ENCODE assay signal across 35 cellular contexts in genomic region chr6:110768057-110768456, GRCh38.
"Had no signal": no experiment of that assay in that cellular context is flagged by ENCODE, and none has a peak within 500 bp of the region (broad histone marks: within the 10 kb centered on the region; RNA-seq: fewer than 3 reads in every experiment).

No MANE protein-coding gene starts in this region.

- DNase-seq: Karpas-422, Kasumi-1, MG63, MM.1S, MV-4-11, NCI-H1048, NCI-H1092, NCI-H1092 treated with DMSO at 0.1 percent for 48 hours, NCI-H1105, NCI-H1105 treated with DMSO at 0.1 percent for 48 hours, NCI-H1417, NCI-H1417 treated with DMSO at 0.1 percent for 48 hours, NCI-H1436, NCI-H1436 treated with DMSO at 0.1 percent for 48 hours, NCI-H146, NCI-H1694, NCI-H1694 treated with DMSO at 0.1 percent for 48 hours, NCI-H187, NCI-H187 treated with DMSO at 0.1 percent for 48 hours, NCI-H1930, NCI-H2029, NCI-H2029 treated with DMSO at 0.1 percent for 48 hours, NCI-H2081, NCI-H2081 treated with DMSO at 0.1 percent for 48 hours, NCI-H2107, NCI-H2171, NCI-H2171 treated with DMSO at 0.1 percent for 48 hours, NCI-H2227 treated with DMSO at 0.1 percent for 48 hours, NCI-H226, NCI-H345, NCI-H446, NCI-H446 treated with DMSO at 0.1 percent for 48 hours, NCI-H510A, NCI-H510A treated with DMSO at 0.1 percent for 48 hours, NCI-H524 had no signal

- H3K9me3 ChIP-seq: MG63 had no signal

- H3K27me3 ChIP-seq: MG63 had no signal

- H3K4me3 ChIP-seq: MG63 had no signal

- H3K36me3 ChIP-seq: MG63 had no signal
